Comparison of ENCODE assay signal across 8 cellular contexts in genomic region chr2:112645396-112646101, GRCh38. TPM values are rescaled to one million over a fixed set of nuclear protein-coding genes. Genes with fewer than 3 reads are reported as not detected.
DNase-seq lines count a peak whose midpoint lies in the region; ATAC-seq and TF ChIP-seq lines count a peak whose summit lies in the region.

Gene SLC20A1 (plus strand): TSS chr2:112645939. CDS start chr2:112646829, 890 bp downstream.

- H3K4me3 ChIP-seq in liver (ENCODE audit: low read depth in 1 of 3, low read length in 3 of 3) = peak within 1 kb of the TSS; percentile 86 to 95 (median 90)

- H3K27me3 ChIP-seq in liver (ENCODE audit: control insufficient read depth in 4 of 4, insufficient read depth in 4 of 4, low read length in 3 of 4) = no peaks in the 10 kb centered on the region

- TF ChIP-seq RAD21 in liver (IDR thresholded peaks at IDR 0.05) = no peak

- no peak; the same call in none of the 2 replicates for TF ChIP-seq CTCF in C4-2B (conservative IDR thresholded peaks at IDR 0.05)
- TF ChIP-seq CTCF in liver (IDR thresholded peaks at IDR 0.05; ENCODE audit: low read depth, low read length, missing input control) = peak; percentile 24

- H3K4me1 ChIP-seq in liver (ENCODE audit: control insufficient read depth in 4 of 4, insufficient read depth in 4 of 4, low read length in 3 of 4) = peaks cover 4 to 50% (median 34%) of the 10 kb centered on the region in 4 donors

- DNase-seq in NCI-H748 treated with DMSO at 0.1 percent for 48 hours (lab: John Stamatoyannopoulos, UW) (peak; percentile 66), dermis blood vessel endothelial cell (peak; percentile 96)
- DNase-seq in activated CD4-positive, alpha-beta T cell treated with anti-CD3 and anti-CD28 coated beads, Interleukin-2, amount 50 U/mL, for 4 hours = peak; percentile 97 to 98
- DNase-seq in stimulated activated CD4-positive, alpha-beta T cell treated with anti-CD3 and anti-CD28 coated beads, Interleukin-4, amount 100 ng/mL, for 4 hours = peak; percentile 98 to 99

- peak within 1 kb of the TSS; percentile 88 to 98 for H3K9ac ChIP-seq in liver (ENCODE audit: low read depth in 1 of 2, low read length in 2 of 2)

- under 1% methylated on average over 82 of the region's 82 CpGs for WGBS in liver

- peak; percentile 96 for ATAC-seq in GM19328 (IDR thresholded peaks at IDR 0.05; ENCODE audit: unreplicated experiment)
- ATAC-seq in HG03520 (IDR thresholded peaks at IDR 0.05; ENCODE audit: unreplicated experiment) = peak; percentile 90

- H3K36me3 ChIP-seq in liver (ENCODE audit: control insufficient read depth in 4 of 4, insufficient read depth in 3 of 4, low read depth in 1 of 4, low read length in 3 of 4) = peaks cover 1 to 24% (median 19%) of the 10 kb centered on the region in 4 donors

- H3K9me3 ChIP-seq in liver (ENCODE audit: control insufficient read depth in 4 of 4, low read length in 3 of 4) = no peaks in the 10 kb centered on the region

- H3K27ac ChIP-seq in C4-2B = peak within 1 kb of the TSS; percentile 99
- H3K27ac ChIP-seq in liver (ENCODE audit: low read depth in 1 of 2, low read length in 2 of 2) = peak within 1 kb of the TSS; percentile 96 to 99

TF ChIP-seq in liver, 16 proteins besides CTCF, POLR2A, EP300 and RAD21:
- TF ChIP-seq HNF4A (conservative IDR thresholded peaks at IDR 0.05) (peak in 1 of 2 donors; percentile 36), RXRA (IDR thresholded peaks at IDR 0.05) (peak in 1 of 2 donors; percentile 5), JUND (IDR thresholded peaks at IDR 0.05) (no peak), MAX (IDR thresholded peaks at IDR 0.05) (no peak), TAF1 (conservative IDR thresholded peaks at IDR 0.05) (peak; percentile 63), REST (IDR thresholded peaks at IDR 0.05) (no peak)

RNA-seq across cellular contexts. Expression of gene SLC20A1, which starts in this region (rescaled TPM):
- total RNA-seq in dermis blood vessel endothelial cell (31.1 and 75.5 TPM in 2 replicates), liver (10 to 100 TPM; 23.3 to 56.9 TPM)
- 10 to 100 TPM; 15.3 to 16.7 TPM for polyA plus RNA-seq in liver

Comparison
In these comparisons a context has a peak if more than half of its experiments do, and no peak if none do; other contexts are left out.
1. Peak in every context shown above with its lines: DNase-seq, ATAC-seq, H3K4me3 ChIP-seq and H3K27ac ChIP-seq.